ENCODE assay signal across 16 cellular contexts in the genomic region with DNA sequence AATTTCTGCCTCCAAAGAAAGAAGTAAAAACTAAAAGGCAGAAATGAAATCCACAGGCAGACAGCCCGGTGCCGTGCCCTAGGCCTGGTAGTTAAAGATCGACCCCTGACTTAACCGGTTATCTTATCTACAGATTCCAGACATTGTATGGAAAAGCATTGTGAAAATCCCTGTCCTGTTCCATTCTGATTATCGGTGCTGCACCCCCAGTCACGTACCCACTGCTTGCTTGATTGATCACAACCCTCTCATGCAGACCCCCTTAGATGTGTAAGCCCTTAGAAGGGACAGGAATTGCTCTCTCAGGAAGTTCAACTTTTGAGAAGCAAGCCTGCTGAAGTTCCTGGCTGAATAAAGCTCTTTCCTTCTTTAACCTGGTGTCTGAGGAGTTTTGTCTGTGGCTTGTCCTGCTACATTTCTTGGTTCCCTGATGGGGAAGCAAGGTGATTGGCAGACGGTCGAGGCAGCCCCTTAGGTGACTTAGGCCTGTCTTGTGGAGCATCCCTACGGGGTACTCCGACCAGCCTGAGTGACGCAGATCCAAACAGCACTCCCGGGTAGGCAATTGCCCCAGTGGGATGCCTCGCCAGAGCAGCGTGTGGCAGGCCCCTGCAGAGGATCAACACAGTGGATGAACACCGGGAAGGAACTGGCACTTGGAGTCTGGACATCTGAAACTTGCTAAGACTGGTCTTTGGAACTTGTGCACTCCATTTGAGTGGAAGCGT.
"Had no signal": no experiment of that assay in that cellular context is flagged by ENCODE, and none has a peak within 500 bp of the region (broad histone marks: within the 10 kb centered on the region; RNA-seq: fewer than 3 reads in every experiment).

No MANE protein-coding gene starts in this region.

- H3K9ac ChIP-seq: parathyroid adenoma had no signal

- H3K9me3 Mint-ChIP-seq: mesothelial cell of epicardium; neural crest cell; stimulated activated naive CD8-positive, alpha-beta T cell treated with anti-CD3 and anti-CD28 coated beads, Interleukin-15, Interleukin-2, amounts not matched to agents 100 ng/mL and 50 ng/mL, for 24 hours had no signal

- H3K27ac ChIP-seq: parathyroid adenoma had no signal

- H3K27ac Mint-ChIP-seq: activated CD8-positive, alpha-beta T cell treated with anti-CD3 and anti-CD28 coated beads, Interleukin-2, amount 10 ng/mL, durations not matched to agents 7 days and 5 days; stimulated activated naive CD8-positive, alpha-beta T cell treated with anti-CD3 and anti-CD28 coated beads, Interleukin-15, Interleukin-2, amounts not matched to agents 100 ng/mL and 50 ng/mL, for 24 hours had no signal

- H3K36me3 Mint-ChIP-seq: mesothelial cell of epicardium had no signal

- DNase-seq: activated CD4-positive, alpha-beta T cell treated with anti-CD3 and anti-CD28 coated beads for 36 hours; activated CD8-positive, alpha-beta memory T cell treated with anti-CD3 and anti-CD28 coated beads, Interleukin-2, amount 50 U/mL, for 48 hours; activated CD8-positive, alpha-beta T cell treated with anti-CD3 and anti-CD28 coated beads, Interleukin-2, amount 10 ng/mL, durations not matched to agents 7 days and 5 days; activated naive CD4-positive, alpha-beta T cell; aorta; foreskin melanocyte; head of caudate nucleus; kidney; retina; stimulated activated CD4-positive, alpha-beta T cell treated with anti-CD3 and anti-CD28 coated beads, Interleukin-15, amount 100 ng/mL, for 24 hours; stimulated activated CD4-positive, alpha-beta T cell treated with anti-CD3 and anti-CD28 coated beads, Interleukin-4, amount 100 ng/mL, for 24 hours; T-helper 2 cell had no signal

- H3K4me1 ChIP-seq: parathyroid adenoma had no signal

- H3K4me1 Mint-ChIP-seq: activated CD4-positive, alpha-beta T cell treated with anti-CD3 and anti-CD28 coated beads for 36 hours; neural crest cell had no signal

- H3K4me3 Mint-ChIP-seq: activated CD4-positive, alpha-beta T cell treated with anti-CD3 and anti-CD28 coated beads for 36 hours; activated CD8-positive, alpha-beta T cell treated with anti-CD3 and anti-CD28 coated beads, Interleukin-2, amount 10 ng/mL, durations not matched to agents 7 days and 5 days; mesothelial cell of epicardium; neural crest cell; stimulated activated naive CD8-positive, alpha-beta T cell treated with anti-CD3 and anti-CD28 coated beads, Interleukin-15, Interleukin-2, amounts not matched to agents 100 ng/mL and 50 ng/mL, for 24 hours had no signal

- ATAC-seq: activated CD4-positive, alpha-beta T cell treated with anti-CD3 and anti-CD28 coated beads for 36 hours; activated CD8-positive, alpha-beta T cell treated with anti-CD3 and anti-CD28 coated beads, Interleukin-2, amount 10 ng/mL, durations not matched to agents 7 days and 5 days had no signal
